In genomic region chr4:139453371-139454110, GRCh38 we compare ENCODE assay signal across 8 cellular contexts. TPM values are rescaled to one million over a fixed set of nuclear protein-coding genes. Genes with fewer than 3 reads are reported as not detected.
DNase-seq lines count a peak whose midpoint lies in the region; TF ChIP-seq lines count a peak whose summit lies in the region.

No MANE protein-coding gene starts in this region.

- peaks cover 3% of the 10 kb centered on the region; the same call in 1 of the 2 replicates for H3K36me3 ChIP-seq in HAP-1 (replicated peaks)

- peaks cover 4% of the 10 kb centered on the region for H3K27me3 Mint-ChIP-seq in nephron progenitor cell (ENCODE audit: low read depth, poor library complexity)
- H3K27me3 Mint-ChIP-seq in stimulated activated naive CD8-positive, alpha-beta T cell treated with anti-CD3 and anti-CD28 coated beads, Interleukin-15, Interleukin-2, amounts not matched to agents 100 ng/mL and 50 ng/mL, for 24 hours = no peaks in the 10 kb centered on the region

- H3K4me1 Mint-ChIP-seq in nephron progenitor cell = peaks cover 61% of the 10 kb centered on the region
- peaks cover 60% of the 10 kb centered on the region for H3K4me1 Mint-ChIP-seq in stimulated activated naive CD8-positive, alpha-beta T cell treated with anti-CD3 and anti-CD28 coated beads, Interleukin-15, Interleukin-2, amounts not matched to agents 100 ng/mL and 50 ng/mL, for 24 hours (ENCODE audit: low read depth)

- peaks cover 33% of the 10 kb centered on the region for H3K4me1 ChIP-seq in HAP-1

- peak; percentile 95 for DNase-seq in GDM1 (lab: John Stamatoyannopoulos, UW)
- DNase-seq in HAP-1 (ENCODE audit: low spot score in 2 of 2) = peak; percentile 94 to 98
- peak; percentile 94 for DNase-seq in M059J (ENCODE audit: low read depth)
- peak; percentile 90 for DNase-seq in activated gamma-delta T cell (lab: John Stamatoyannopoulos, UW)
- peak; percentile 95 for DNase-seq in fibroblast of the conjunctiva (ENCODE audit: low read depth)
- DNase-seq in nephron progenitor cell = peak; percentile 93

- peaks cover 5% of the 10 kb centered on the region; the same call in 1 of the 2 replicates for H3K9me3 ChIP-seq in HAP-1

- in situ Hi-C loops in HAP-1 (cut with MboI; ENCODE audit: low sequenced_read_pairs) = no loop called here

- TF ChIP-seq POLR2A in Raji (IDR thresholded peaks at IDR 0.05; ENCODE audit: insufficient read depth, low read depth, low read length) = peak; percentile 91

- TF ChIP-seq CTCF in nephron progenitor cell (IDR thresholded peaks at IDR 0.05) = no peak

- H3K27ac Mint-ChIP-seq in nephron progenitor cell = peak overlapping the region; percentile 100
- peak overlapping the region; percentile 92 for H3K27ac Mint-ChIP-seq in stimulated activated naive CD8-positive, alpha-beta T cell treated with anti-CD3 and anti-CD28 coated beads, Interleukin-15, Interleukin-2, amounts not matched to agents 100 ng/mL and 50 ng/mL, for 24 hours

- H3K27me3 ChIP-seq in HAP-1 (ENCODE audit: low read depth) = no peaks in the 10 kb centered on the region; the same call in 1 of the 2 replicates

- H3K4me3 ChIP-seq in HAP-1 = peak overlapping the region; percentile 82

- peak overlapping the region; percentile 98 for H3K4me3 Mint-ChIP-seq in nephron progenitor cell
- H3K4me3 Mint-ChIP-seq in stimulated activated naive CD8-positive, alpha-beta T cell treated with anti-CD3 and anti-CD28 coated beads, Interleukin-15, Interleukin-2, amounts not matched to agents 100 ng/mL and 50 ng/mL, for 24 hours = peak overlapping the region; percentile 93

- H3K9me3 Mint-ChIP-seq in nephron progenitor cell = peaks cover 17% of the 10 kb centered on the region
- no peaks in the 10 kb centered on the region for H3K9me3 Mint-ChIP-seq in stimulated activated naive CD8-positive, alpha-beta T cell treated with anti-CD3 and anti-CD28 coated beads, Interleukin-15, Interleukin-2, amounts not matched to agents 100 ng/mL and 50 ng/mL, for 24 hours

- peaks cover 30% of the 10 kb centered on the region for H3K36me3 Mint-ChIP-seq in nephron progenitor cell (ENCODE audit: low read depth)
- H3K36me3 Mint-ChIP-seq in stimulated activated naive CD8-positive, alpha-beta T cell treated with anti-CD3 and anti-CD28 coated beads, Interleukin-15, Interleukin-2, amounts not matched to agents 100 ng/mL and 50 ng/mL, for 24 hours (ENCODE audit: low read depth) = peaks cover 7% of the 10 kb centered on the region

RNA-seq across cellular contexts. Expression of gene RAB33B, which starts 0.4 kb away (rescaled TPM):
- total RNA-seq in M059J (2014; rRNA removed; shearing (Covaris generic)) = 6.8 and 7.6 TPM in 2 replicates

Comparison
In these comparisons a context has a peak if more than half of its experiments do, and no peak if none do; other contexts are left out.
1. Peak in every context shown above with its lines: DNase-seq and H3K4me3 ChIP-seq.